Comparison of ENCODE assay signal across 18 cellular contexts in the genomic region with DNA sequence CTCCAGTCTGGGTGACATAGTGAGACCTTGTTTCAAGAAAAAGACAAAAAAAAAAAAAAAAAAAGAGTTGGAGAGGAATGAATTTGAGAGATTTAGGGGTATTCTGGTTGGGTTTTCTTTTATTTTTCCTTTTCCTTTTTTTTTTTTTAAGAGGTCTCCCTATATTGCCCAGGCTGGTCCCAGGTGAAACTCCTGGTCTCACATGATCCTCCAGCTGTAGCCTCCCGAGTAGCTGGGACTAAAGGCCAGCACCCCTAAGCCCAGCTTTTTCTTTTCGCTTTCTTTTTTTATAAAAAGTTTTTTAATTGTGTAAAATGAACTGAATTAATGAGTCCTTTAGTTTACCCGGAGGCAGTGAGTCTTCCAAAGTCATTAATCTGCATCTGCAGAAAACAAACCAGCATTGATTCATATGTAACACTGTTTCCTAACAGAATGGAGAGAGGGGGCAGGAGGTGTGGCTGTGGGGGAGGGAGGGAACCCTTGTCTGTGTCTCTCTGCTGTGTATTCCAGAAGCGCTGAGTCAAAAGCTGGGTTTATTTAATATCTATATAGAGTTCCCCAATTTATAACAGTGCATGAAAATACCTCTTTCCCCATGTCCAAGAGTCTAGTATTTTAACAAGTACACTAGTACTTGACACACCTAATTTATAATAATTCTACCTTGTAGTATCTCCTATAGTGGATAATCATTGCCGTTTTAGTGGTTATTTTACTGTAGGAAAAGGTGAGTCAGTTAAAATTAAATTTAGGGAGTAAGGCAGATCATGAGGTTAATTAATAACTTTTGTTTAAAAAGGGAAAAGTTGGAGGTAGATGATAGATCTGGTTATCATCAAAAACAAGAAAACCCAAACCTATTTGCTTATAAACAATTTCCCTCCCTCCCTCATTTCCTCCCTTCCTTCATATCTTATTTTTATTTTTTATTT. TPM values are rescaled to one million over a fixed set of nuclear protein-coding genes. Genes with fewer than 3 reads are reported as not detected.
DNase-seq lines count a peak whose midpoint lies in the region; ATAC-seq and FAIRE-seq lines count a peak whose summit lies in the region.
"Had no signal": no experiment of that assay in that cellular context is flagged by ENCODE, and none has a peak within 500 bp of the region (broad histone marks: within the 10 kb centered on the region; RNA-seq: fewer than 3 reads in every experiment).

No MANE protein-coding gene starts in this region.

- no CpG with 5 or more reads among the region's 5 CpGs for WGBS in mesendoderm (ENCODE audit: extremely low coverage, insufficient coverage, low lambda C conversion rate)

- no peaks in the 10 kb centered on the region for H3K9me3 ChIP-seq in ES-I3 (ENCODE audit: control insufficient read depth, insufficient read depth, low read length)

- no peak overlapping the region for H2BK15ac ChIP-seq in mesendoderm (replicated peaks; ENCODE audit: low read depth)

- DNase-seq in RCC 7860 (ENCODE audit: low spot score) (no peak), mesendoderm (peak; percentile 67)
- no peak for DNase-seq in activated CD4-positive, CD25-positive, alpha-beta regulatory T cell (lab: John Stamatoyannopoulos, UW)
- no peak for DNase-seq in activated effector memory CD4-positive, alpha-beta T cell treated with anti-CD3 and anti-CD28 coated beads, Interleukin-2, amount 50 U/mL, for 16 hours
- no peak for DNase-seq in activated CD4-positive, alpha-beta T cell treated with anti-CD3 and anti-CD28 coated beads for 4 hours
- DNase-seq: DMS79 treated with DMSO at 0.1 percent for 48 hours, GDM1, NCI-H1417, NCI-H2029, NCI-H2171 treated with DMSO at 0.1 percent for 48 hours, NCI-H82, SIG-M5 had no signal

- no peak overlapping the region for H3K23ac ChIP-seq in mesendoderm (ENCODE audit: low read length)

- peaks cover 21% of the 10 kb centered on the region for H3K79me2 ChIP-seq in mesendoderm (ENCODE audit: control insufficient read depth, insufficient read depth, low read length)

- peak overlapping the region; percentile 79 for H3K18ac ChIP-seq in mesendoderm (ENCODE audit: low read length)

- peak overlapping the region; percentile 49 for H3K56ac ChIP-seq in mesendoderm (ENCODE audit: low read length)

- no peaks in the 10 kb centered on the region for H3K27me3 ChIP-seq in mesendoderm (ENCODE audit: insufficient read depth, low read length, poor library complexity)

- H3K4me1 ChIP-seq in ES-I3 (ENCODE audit: insufficient read depth, low read length) (peaks cover 9% of the 10 kb centered on the region), mesendoderm (ENCODE audit: control insufficient read depth, low read depth, low read length) (no peaks in the 10 kb centered on the region)

- H2BK5ac ChIP-seq in mesendoderm (ENCODE audit: low read length): no peak overlapping the region

- H3K9ac ChIP-seq in ES-I3 (ENCODE audit: low read depth, low read length) (peak overlapping the region; percentile 13; the same call in 1 of the 2 replicates), mesendoderm (ENCODE audit: low read length) (peak overlapping the region; percentile 27)

- ATAC-seq in GM21576 (IDR thresholded peaks at IDR 0.05; ENCODE audit: unreplicated experiment): no peak

- FAIRE-seq in RCC 7860 (lab: Jason Lieb, UNC): peak; percentile 27
- FAIRE-seq: A204.1, GM12892 had no signal

- H3K79me1 ChIP-seq in mesendoderm (ENCODE audit: low read length): no peaks in the 10 kb centered on the region

- H3K4me2 ChIP-seq in mesendoderm (ENCODE audit: low read length): no peak overlapping the region

- peak overlapping the region; percentile 48 for H2BK120ac ChIP-seq in mesendoderm (ENCODE audit: low read depth, low read length)

- H4K5ac ChIP-seq in mesendoderm (ENCODE audit: low read length): no peak overlapping the region

- H3K4me3 ChIP-seq in iPS-11a (ENCODE audit: low read depth, low read length) (peak overlapping the region; percentile 14), mesendoderm (ENCODE audit: low read length) (no peak overlapping the region)

- H3K4ac ChIP-seq in mesendoderm (ENCODE audit: low read depth, low read length): peak overlapping the region; percentile 81

- no peak overlapping the region for H2AK5ac ChIP-seq in mesendoderm (ENCODE audit: low read length)

- no peak overlapping the region for H3K27ac ChIP-seq in mesendoderm (ENCODE audit: low read depth, low read length)

- no peak overlapping the region for H4K8ac ChIP-seq in mesendoderm (ENCODE audit: low read depth, low read length)

- peaks cover 24% of the 10 kb centered on the region; the same call in 1 of the 2 replicates for H3K36me3 ChIP-seq in ES-I3 (ENCODE audit: insufficient read depth, low read length)
- no peaks in the 10 kb centered on the region for H3K36me3 ChIP-seq in mesendoderm (ENCODE audit: control insufficient read depth, insufficient read depth, low read length)

RNA-seq across cellular contexts. Expression of a gene that starts 2.6 kb away (rescaled TPM):
- 418 TPM for polyA plus RNA-seq in mesendoderm (2013, experiment 1 of 2)
- 427 TPM for polyA plus RNA-seq in mesendoderm (2013, experiment 2 of 2)
- polyA plus RNA-seq: IgD-negative memory B cell had no signal

RNA-seq across cellular contexts. Expression of a gene that starts 23.7 kb away (rescaled TPM):
- polyA plus RNA-seq in mesendoderm (2013, experiment 1 of 2): 6.9 TPM
- 7.2 TPM for polyA plus RNA-seq in mesendoderm (2013, experiment 2 of 2)
- polyA plus RNA-seq: IgD-negative memory B cell had no signal
